Comparison of ENCODE assay signal across 15 cellular contexts in the genomic region with DNA sequence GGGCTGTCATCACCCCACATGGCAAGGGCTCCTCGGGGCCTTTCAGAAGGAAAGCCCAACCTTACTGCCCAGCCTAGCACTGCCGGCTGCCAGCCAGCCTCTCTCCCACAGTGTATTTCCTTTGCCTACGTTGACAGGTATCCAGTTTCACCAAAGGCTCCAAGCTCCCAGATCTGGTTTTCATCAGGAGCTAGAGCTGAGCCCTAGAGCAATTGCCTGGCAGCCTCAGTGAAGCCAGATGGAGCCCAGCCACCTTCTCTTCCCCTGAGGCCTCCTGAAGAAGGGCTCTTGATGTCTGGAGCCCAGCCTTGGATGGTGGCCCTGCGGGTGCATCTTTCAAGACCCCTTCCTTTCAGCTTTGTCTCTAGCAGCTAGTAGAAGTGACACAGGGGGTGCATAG. TPM values are rescaled to one million over a fixed set of nuclear protein-coding genes. Genes with fewer than 3 reads are reported as not detected.
A peak's percentile ranks its signal among the peaks of the same experiment; 100 is the strongest.
DNase-seq lines count a peak whose midpoint lies in the region; TF ChIP-seq lines count a peak whose summit lies in the region.
"Had no signal": no experiment of that assay in that cellular context is flagged by ENCODE, and none has a peak within 500 bp of the region (broad histone marks: within the 10 kb centered on the region; RNA-seq: fewer than 3 reads in every experiment).

No MANE protein-coding gene starts in this region.

- H3K27ac ChIP-seq in caudate nucleus (ENCODE audit: low read depth, low read length) = no peak overlapping the region
- H3K27ac ChIP-seq: tibial artery had no signal

- no peaks in the 10 kb centered on the region for H3K27me3 Mint-ChIP-seq in dendritic cell treated with granulocyte-macrophage colony-stimulating factor and Interleukin-4, amounts not matched to agents 40 ng/mL and 50 ng/mL, for 4 days
- H3K27me3 Mint-ChIP-seq in mesothelial cell of epicardium (ENCODE audit: low read depth) = no peaks in the 10 kb centered on the region

- TF ChIP-seq CTCF in mesothelial cell of epicardium (IDR thresholded peaks at IDR 0.05; ENCODE audit: unreplicated experiment) = no peak

- H3K4me3 Mint-ChIP-seq in dendritic cell treated with granulocyte-macrophage colony-stimulating factor and Interleukin-4, amounts not matched to agents 40 ng/mL and 50 ng/mL, for 4 days = no peak overlapping the region
- H3K4me3 Mint-ChIP-seq in mesothelial cell of epicardium = no peak overlapping the region

- no peaks in the 10 kb centered on the region for H3K9me3 Mint-ChIP-seq in dendritic cell treated with granulocyte-macrophage colony-stimulating factor and Interleukin-4, amounts not matched to agents 40 ng/mL and 50 ng/mL, for 4 days
- H3K9me3 Mint-ChIP-seq in mesothelial cell of epicardium = no peaks in the 10 kb centered on the region

- intact Hi-C loops in dendritic cell treated with granulocyte-macrophage colony-stimulating factor and Interleukin-4, amounts not matched to agents 40 ng/mL and 50 ng/mL, for 4 days (cut with micrococcal nuclease) = no loop called here

- peaks cover 29% of the 10 kb centered on the region for H3K4me1 Mint-ChIP-seq in dendritic cell treated with granulocyte-macrophage colony-stimulating factor and Interleukin-4, amounts not matched to agents 40 ng/mL and 50 ng/mL, for 4 days (ENCODE audit: low read depth)
- H3K4me1 Mint-ChIP-seq in mesothelial cell of epicardium = peaks cover 35% of the 10 kb centered on the region

- H3K36me3 Mint-ChIP-seq in dendritic cell treated with granulocyte-macrophage colony-stimulating factor and Interleukin-4, amounts not matched to agents 40 ng/mL and 50 ng/mL, for 4 days (ENCODE audit: low read depth) = no peaks in the 10 kb centered on the region
- H3K36me3 Mint-ChIP-seq in mesothelial cell of epicardium = no peaks in the 10 kb centered on the region

- peak overlapping the region; percentile 13 for H3K27ac Mint-ChIP-seq in dendritic cell treated with granulocyte-macrophage colony-stimulating factor and Interleukin-4, amounts not matched to agents 40 ng/mL and 50 ng/mL, for 4 days
- H3K27ac Mint-ChIP-seq in mesothelial cell of epicardium = peak overlapping the region; percentile 86

- DNase-seq in DMS 273 treated with DMSO at 0.1 percent for 48 hours (lab: John Stamatoyannopoulos, UW) (peak; percentile 33), NCI-H2107 treated with DMSO at 0.1 percent for 48 hours (lab: John Stamatoyannopoulos, UW; ENCODE audit: unreplicated experiment) (peak; percentile 71), mesothelial cell of epicardium (ENCODE audit: low spot score in 2 of 2, unreplicated experiment in 2 of 2) (no peak), caudate nucleus (lab: John Stamatoyannopoulos, UW) (no peak), HCEC 1CT (no peak), ecto neural progenitor cell (ENCODE audit: low spot score) (no peak)
- no peak for DNase-seq in stimulated activated CD4-positive, alpha-beta T cell treated with anti-CD3 and anti-CD28 coated beads, Interleukin-4, amount 100 ng/mL, for 1 hour
- DNase-seq: activated T-cell treated with anti-CD3 and anti-CD28 coated beads, Interleukin-2, amount 50 U/mL, for 48 hours; MM.1S; T1000 had no signal

RNA-seq across cellular contexts. Expression of a gene that starts 20.3 kb away (rescaled TPM):
- 144 to 156 TPM (median 155 TPM) in 3 replicates for total RNA-seq in mesothelial cell of epicardium
- total RNA-seq: dermis microvascular lymphatic vessel endothelial cell, HT1080, pulmonary artery endothelial cell had no signal

Comparison
In these comparisons a context has a peak if more than half of its experiments do, and no peak if none do; other contexts are left out.
1. DNase-seq: peak in DMS 273 treated with DMSO at 0.1 percent for 48 hours (single experiment) and NCI-H2107 treated with DMSO at 0.1 percent for 48 hours (single experiment); none in mesothelial cell of epicardium (0 of 2), caudate nucleus (0 of 61), HCEC 1CT (single experiment), ecto neural progenitor cell (single experiment) and stimulated activated CD4-positive, alpha-beta T cell treated with anti-CD3 and anti-CD28 coated beads, Interleukin-4, amount 100 ng/mL, for 1 hour (single experiment).